In genomic region chr6:28225056-28225834, GRCh38 we compare ENCODE assay signal across 8 cellular contexts. TPM values are rescaled to one million over a fixed set of nuclear protein-coding genes. Genes with fewer than 3 reads are reported as not detected.
DNase-seq lines count a peak whose midpoint lies in the region; ATAC-seq and TF ChIP-seq lines count a peak whose summit lies in the region.

TSS of gene ZSCAN9 (plus strand) at chr6:28225275. CDS start at chr6:28227085, 1,810 bp downstream.

- H3K36me3 ChIP-seq in thyroid gland: peaks cover 16 to 18% of the 10 kb centered on the region in 2 donors

- DNase-seq in DMS 273 (lab: John Stamatoyannopoulos, UW; ENCODE audit: unreplicated experiment) (peak; percentile 92), HK-2 (ENCODE audit: unreplicated experiment) (peak; percentile 89), NCI-H774 (lab: John Stamatoyannopoulos, UW) (peak; percentile 82), fibroblast of villous mesenchyme (ENCODE audit: low read depth) (peak; percentile 76), thyroid gland (peak; percentile 90)
- peak in 1 of 10 donors; percentile 25 for DNase-seq in naive thymus-derived CD8-positive, alpha-beta T cell

- H3K27ac Mint-ChIP-seq in activated T-helper 17 cell treated with anti-CD3 and anti-CD28 coated beads, Interleukin-2, amount 50 U/mL, for 72 hours: peak within 1 kb of the TSS; percentile 61
- H3K27ac Mint-ChIP-seq in naive thymus-derived CD8-positive, alpha-beta T cell: peak within 1 kb of the TSS in 7 of 10 donors; percentile 0 to 83 (median 57)

- H3K4me1 Mint-ChIP-seq in activated T-helper 17 cell treated with anti-CD3 and anti-CD28 coated beads, Interleukin-2, amount 50 U/mL, for 72 hours: peaks cover 8% of the 10 kb centered on the region
- H3K4me1 Mint-ChIP-seq in naive thymus-derived CD8-positive, alpha-beta T cell: peaks cover 4 to 18% (median 15%) of the 10 kb centered on the region in 4 donors

- peaks cover 0 to 7% of the 10 kb centered on the region in 2 donors for H3K4me1 ChIP-seq in thyroid gland

- H3K27ac ChIP-seq in thyroid gland: peak within 1 kb of the TSS in 2 of 3 donors; percentile 54 to 68

- H3K4me3 Mint-ChIP-seq in activated T-helper 17 cell treated with anti-CD3 and anti-CD28 coated beads, Interleukin-2, amount 50 U/mL, for 72 hours: peak within 1 kb of the TSS; percentile 78
- peak within 1 kb of the TSS; percentile 65 to 93 (median 90) for H3K4me3 Mint-ChIP-seq in naive thymus-derived CD8-positive, alpha-beta T cell

- no peaks in the 10 kb centered on the region for H3K27me3 ChIP-seq in thyroid gland

- H3K9me3 ChIP-seq in thyroid gland: no peaks in the 10 kb centered on the region

- 0% methylated on average over 44 to 45 of the region's 45 CpGs for WGBS in thyroid gland, 2 donors

- H3K36me3 Mint-ChIP-seq in activated T-helper 17 cell treated with anti-CD3 and anti-CD28 coated beads, Interleukin-2, amount 50 U/mL, for 72 hours (ENCODE audit: low read depth): peaks cover 10% of the 10 kb centered on the region
- H3K36me3 Mint-ChIP-seq in naive thymus-derived CD8-positive, alpha-beta T cell: peaks cover 4 to 13% (median 7%) of the 10 kb centered on the region in 3 donors

- peaks cover 29% of the 10 kb centered on the region for H3K27me3 Mint-ChIP-seq in activated T-helper 17 cell treated with anti-CD3 and anti-CD28 coated beads, Interleukin-2, amount 50 U/mL, for 72 hours
- H3K27me3 Mint-ChIP-seq in naive thymus-derived CD8-positive, alpha-beta T cell: peaks cover 33 to 46% (median 39%) of the 10 kb centered on the region in 5 donors

- no peaks in the 10 kb centered on the region for H3K9me3 Mint-ChIP-seq in activated T-helper 17 cell treated with anti-CD3 and anti-CD28 coated beads, Interleukin-2, amount 50 U/mL, for 72 hours
- H3K9me3 Mint-ChIP-seq in naive thymus-derived CD8-positive, alpha-beta T cell: peaks cover 0 to 7% (median 0%) of the 10 kb centered on the region in 9 donors

- POLR2A ChIA-PET in naive thymus-derived CD8-positive, alpha-beta T cell (lab: Charles Lee): no interaction called here

- no peak for TF ChIP-seq CTCF in fibroblast of villous mesenchyme (IDR thresholded peaks at IDR 0.05; ENCODE audit: insufficient read depth, low read depth, low read length)
- no peak for TF ChIP-seq CTCF in thyroid gland (IDR thresholded peaks at IDR 0.05)

- TF ChIP-seq POLR2A in thyroid gland (IDR thresholded peaks at IDR 0.05): peak in 1 of 2 donors; percentile 45

- H3K4me3 ChIP-seq in fibroblast of villous mesenchyme (ENCODE audit: low read depth, low read length) (peak within 1 kb of the TSS; percentile 93), thyroid gland (replicated peaks in 1 of 3) (peak within 1 kb of the TSS; percentile 8 to 76 (median 50))

- ATAC-seq in GM19455 (IDR thresholded peaks at IDR 0.05; ENCODE audit: unreplicated experiment): peak; percentile 95
- ATAC-seq in activated T-helper 17 cell treated with anti-CD3 and anti-CD28 coated beads, Interleukin-2, amount 50 U/mL, for 72 hours (replicated peaks): peak; percentile 65
- peak; percentile 53 to 83 for ATAC-seq in naive thymus-derived CD8-positive, alpha-beta T cell

- intact Hi-C loops in thyroid gland (cut with DNase I): no loop called here

RNA-seq across cellular contexts. Expression of gene ZSCAN9, which starts in this region (rescaled TPM):
- total RNA-seq in activated T-helper 17 cell treated with anti-CD3 and anti-CD28 coated beads, Interleukin-2, amount 50 U/mL, for 72 hours: 1 to 10 TPM; 1.0 to 1.8 TPM
- total RNA-seq in fibroblast of villous mesenchyme: 11.7 and 13.9 TPM in 2 replicates
- total RNA-seq in naive thymus-derived CD8-positive, alpha-beta T cell: 1 to 10 TPM; 3.4 to 4.8 TPM
- polyA plus RNA-seq in naive thymus-derived CD8-positive, alpha-beta T cell: 1 to 10 TPM in 2 of 3 donors, under 1 TPM in 1; 0.86 to 2.6 (median 1.1) TPM
- total RNA-seq in thyroid gland: 10 to 100 TPM; 13.0 to 18.7 (median 14.8) TPM
